11 cellular contexts compared by ENCODE assay signal in the genomic region with DNA sequence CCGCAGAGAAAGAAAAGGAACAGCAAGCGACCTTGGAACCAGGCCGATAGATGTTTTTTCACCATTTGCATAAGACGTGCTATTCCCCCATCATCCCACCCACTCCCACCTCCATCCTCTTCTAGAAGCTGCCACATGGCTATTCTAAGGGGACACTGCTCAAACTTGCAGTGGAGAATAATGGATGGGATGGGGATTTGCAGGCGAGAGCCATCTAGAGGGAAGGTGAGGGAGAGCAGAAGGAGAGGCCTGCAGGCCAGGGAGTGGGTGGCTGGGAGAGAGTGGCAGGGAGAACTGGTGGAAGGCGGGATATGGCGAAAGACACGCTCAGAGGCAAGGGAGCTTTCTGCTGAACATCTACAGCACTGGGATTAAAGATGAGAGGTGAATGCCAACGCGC.
DNase-seq lines count a peak whose midpoint lies in the region; ATAC-seq, FAIRE-seq and TF ChIP-seq lines count a peak whose summit lies in the region.
"Had no signal": no experiment of that assay in that cellular context is flagged by ENCODE, and none has a peak within 500 bp of the region (broad histone marks: within the 10 kb centered on the region; RNA-seq: fewer than 3 reads in every experiment).

No MANE protein-coding gene starts in this region.

- TF ChIP-seq POLR2A in HCT116 (IDR thresholded peaks at IDR 0.05; ENCODE audit: borderline replicate concordance, extremely low read depth, insufficient read depth, insufficient read length) (no peak), GM12892 (IDR thresholded peaks at IDR 0.05; ENCODE audit: low read depth, low read length) (no peak)

- peak; percentile 50 for TF ChIP-seq RAD21 in HCT116 (IDR thresholded peaks at IDR 0.05; ENCODE audit: low read depth)

- no peaks in the 10 kb centered on the region for H4K20me1 ChIP-seq in HCT116 (ENCODE audit: insufficient read depth)

- no peaks in the 10 kb centered on the region for H3K79me2 ChIP-seq in HCT116 (ENCODE audit: insufficient read depth, low read length)

- no peak overlapping the region for H3K4me3 ChIP-seq in HCT116 (replicated peaks in 1 of 2; ENCODE audit: low read depth in 1 of 2, low read length in 2 of 2)
- no peak overlapping the region for H3K4me3 ChIP-seq in CD8-positive, alpha-beta memory T cell (ENCODE audit: low read length)

- peaks cover 0 to 1% (median 0%) of the 10 kb centered on the region in 5 donors for H3K9me3 Mint-ChIP-seq in CD8-positive, alpha-beta memory T cell
- H3K9me3 Mint-ChIP-seq: CD14-positive monocyte had no signal

- ATAC-seq in HCT116 (peak; percentile 100), HG02938 (IDR thresholded peaks at IDR 0.05; ENCODE audit: unreplicated experiment) (no peak)
- ATAC-seq: activated CD4-positive, alpha-beta T cell treated with anti-CD3 and anti-CD28 coated beads for 36 hours had no signal

- no peaks in the 10 kb centered on the region for H3K4me1 Mint-ChIP-seq in CD8-positive, alpha-beta memory T cell
- H3K4me1 Mint-ChIP-seq: activated CD4-positive, alpha-beta T cell treated with anti-CD3 and anti-CD28 coated beads for 36 hours; CD14-positive monocyte had no signal

- peak; percentile 20 for TF ChIP-seq CTCF in AG09319 (IDR thresholded peaks at IDR 0.05; ENCODE audit: low read depth, low read length)
- peak; percentile 18 to 73 (median 70); a peak in 4 of 6 replicates for TF ChIP-seq CTCF in HCT116 (IDR thresholded peaks at IDR 0.05 in 2 of 3, conservative IDR thresholded peaks at IDR 0.05 in 1 of 3; ENCODE audit: borderline replicate concordance in 1 of 3, insufficient read depth in 1 of 3, low read depth in 2 of 3, low read length in 2 of 3)

- intact Hi-C loops in HCT116 (cut with micrococcal nuclease), result loop anchor here (1.0 kb wide), 1 partner anchor 138 kb away; no protein-coding TSS in a partner anchor

- no peaks in the 10 kb centered on the region for H3K36me3 ChIP-seq in HCT116 (ENCODE audit: control insufficient read depth in 1 of 2, insufficient read depth in 2 of 2, low read length in 2 of 2)
- no peaks in the 10 kb centered on the region for H3K36me3 ChIP-seq in CD8-positive, alpha-beta memory T cell (ENCODE audit: insufficient read depth, low read length)

- DNase-seq in AG09319 (ENCODE audit: extremely low read depth, low read depth), result no peak
- DNase-seq in HCT116 (ENCODE audit: low read depth, low spot score), result peak; percentile 23
- peak; percentile 43 for DNase-seq in SK-N-DZ (ENCODE audit: low spot score)
- DNase-seq in iPS DF 4.7 (ENCODE audit: extremely low read depth, low spot score), result peak; percentile 56
- no peak for DNase-seq in CD8-positive, alpha-beta memory T cell
- no peak for DNase-seq in GM12892 (ENCODE audit: insufficient read length)
- DNase-seq in GM19240 (ENCODE audit: insufficient read length, low spot score), result no peak
- DNase-seq: activated CD4-positive, alpha-beta T cell treated with anti-CD3 and anti-CD28 coated beads for 36 hours had no signal

- RAD21 ChIA-PET in HCT116 (lab: Charles Lee; ENCODE audit: low non-redundant PET in 1 of 2, low total read pairs in 2 of 2, uncharacterized antibody in 2 of 2, unreplicated experiment in 2 of 2), result interaction anchor here in 1 of 2 experiments (0.6 kb wide), 1 partner anchor 131 kb away, joined by 3 read pairs; no protein-coding TSS in a partner anchor

- POLR2A ChIA-PET in HCT116 (lab: Charles Lee), result no interaction called here
- POLR2A ChIA-PET in CD8-positive, alpha-beta memory T cell (lab: Charles Lee), result no interaction called here

- H3K27ac Mint-ChIP-seq in CD8-positive, alpha-beta memory T cell, result no peak overlapping the region
- H3K27ac Mint-ChIP-seq: activated CD4-positive, alpha-beta T cell treated with anti-CD3 and anti-CD28 coated beads for 36 hours; activated naive CD8-positive, alpha-beta T cell; CD14-positive monocyte had no signal

- H3K4me2 ChIP-seq in HCT116 (ENCODE audit: low read length), result no peak overlapping the region

- H3K9me2 ChIP-seq in HCT116 (ENCODE audit: insufficient read depth), result no peaks in the 10 kb centered on the region

- 0 out of 2 replicates have a peak, but pooled peaks cover 6% of the 10 kb centered on the region for H3K27me3 ChIP-seq in HCT116 (ENCODE audit: insufficient read depth, low read length)
- H3K27me3 ChIP-seq in CD8-positive, alpha-beta memory T cell (ENCODE audit: insufficient read depth, low read length, poor library complexity, severe bottlenecking), result no peaks in the 10 kb centered on the region

- H3K36me3 Mint-ChIP-seq in CD8-positive, alpha-beta memory T cell, result no peaks in the 10 kb centered on the region
- H3K36me3 Mint-ChIP-seq: activated naive CD8-positive, alpha-beta T cell; CD14-positive monocyte had no signal

- FAIRE-seq in GM12892 (lab: Jason Lieb, UNC), result no peak

- CTCF ChIA-PET in HCT116 (lab: Charles Lee), result interaction anchor here (0.8 to 1.3 kb wide), 4 partner anchors 9 to 137 kb away, joined by 3 to 4 read pairs (median 4); no protein-coding TSS in a partner anchor
- CTCF ChIA-PET in CD8-positive, alpha-beta memory T cell (lab: Charles Lee), result no interaction called here

- H3K4me1 ChIP-seq in HCT116 (ENCODE audit: control insufficient read depth in 1 of 2, insufficient read depth in 2 of 2, low read length in 2 of 2), result no peaks in the 10 kb centered on the region
- H3K4me1 ChIP-seq in CD8-positive, alpha-beta memory T cell (ENCODE audit: insufficient read depth, low read length), result no peaks in the 10 kb centered on the region

- H3K9ac ChIP-seq in HCT116 (ENCODE audit: low read length), result no peak overlapping the region

- no peak overlapping the region for H3K4me3 Mint-ChIP-seq in CD8-positive, alpha-beta memory T cell
- H3K4me3 Mint-ChIP-seq: activated CD4-positive, alpha-beta T cell treated with anti-CD3 and anti-CD28 coated beads for 36 hours; activated naive CD8-positive, alpha-beta T cell; CD14-positive monocyte had no signal

- no peaks in the 10 kb centered on the region for H3K9me3 ChIP-seq in HCT116 (ENCODE audit: control insufficient read depth in 1 of 2, insufficient read depth in 1 of 2, low read depth in 1 of 2, low read length in 2 of 2)
- H3K9me3 ChIP-seq in CD8-positive, alpha-beta memory T cell (ENCODE audit: low read length), result no peaks in the 10 kb centered on the region

- BruUV-seq in HCT116 (replicated peaks; lab: Mats Ljungman, UMichigan), result no TSS peak

- no peak overlapping the region for H3K27ac ChIP-seq in HCT116 (ENCODE audit: low read depth, low read length)
- no peak overlapping the region for H3K27ac ChIP-seq in CD8-positive, alpha-beta memory T cell (ENCODE audit: low read depth, low read length)

- H2AFZ ChIP-seq in HCT116 (ENCODE audit: low read depth, low read length, poor library complexity, severe bottlenecking), result peak overlapping the region; percentile 29

- peaks cover 0 to 3% of the 10 kb centered on the region in 2 donors for H3K27me3 Mint-ChIP-seq in CD8-positive, alpha-beta memory T cell
- H3K27me3 Mint-ChIP-seq: activated CD4-positive, alpha-beta T cell treated with anti-CD3 and anti-CD28 coated beads for 36 hours; activated naive CD8-positive, alpha-beta T cell had no signal

TF ChIP-seq in HCT116, 20 proteins besides CTCF, POLR2A, EP300 and RAD21 (continues in another document):
- TF ChIP-seq TCF7L2 (IDR thresholded peaks at IDR 0.05; ENCODE audit: borderline replicate concordance, extremely low read depth, insufficient read depth, insufficient read length), result no peak
- TF ChIP-seq ELF1 (IDR thresholded peaks at IDR 0.05; ENCODE audit: borderline replicate concordance, low read depth), result no peak
- no peak for TF ChIP-seq YY1 (IDR thresholded peaks at IDR 0.05; ENCODE audit: extremely low read depth, insufficient replicate concordance, low read depth, low read length)
- TF ChIP-seq EZH2phosphoT487 (IDR thresholded peaks at IDR 0.05; ENCODE audit: borderline replicate concordance), result no peak
- TF ChIP-seq JUND (IDR thresholded peaks at IDR 0.05), result no peak
- TF ChIP-seq, protein P1, sequence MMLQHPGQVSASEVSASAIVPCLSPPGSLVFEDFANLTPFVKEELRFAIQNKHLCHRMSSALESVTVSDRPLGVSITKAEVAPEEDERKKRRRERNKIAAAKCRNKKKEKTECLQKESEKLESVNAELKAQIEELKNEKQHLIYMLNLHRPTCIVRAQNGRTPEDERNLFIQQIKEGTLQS (IDR thresholded peaks at IDR 0.05), result no peak
- TF ChIP-seq POLR2AphosphoS5 (IDR thresholded peaks at IDR 0.05; ENCODE audit: low read depth, low read length), result no peak
- no peak for TF ChIP-seq SRF (IDR thresholded peaks at IDR 0.05; ENCODE audit: low read depth)
- no peak for TF ChIP-seq SIN3A (IDR thresholded peaks at IDR 0.05; ENCODE audit: low read depth)
- TF ChIP-seq, protein P2, sequence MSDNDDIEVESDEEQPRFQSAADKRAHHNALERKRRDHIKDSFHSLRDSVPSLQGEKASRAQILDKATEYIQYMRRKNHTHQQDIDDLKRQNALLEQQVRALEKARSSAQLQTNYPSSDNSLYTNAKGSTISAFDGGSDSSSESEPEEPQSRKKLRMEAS (IDR thresholded peaks at IDR 0.05), result no peak
- TF ChIP-seq CBX3 (IDR thresholded peaks at IDR 0.05; ENCODE audit: low read depth), result no peak
- TF ChIP-seq, protein P3, sequence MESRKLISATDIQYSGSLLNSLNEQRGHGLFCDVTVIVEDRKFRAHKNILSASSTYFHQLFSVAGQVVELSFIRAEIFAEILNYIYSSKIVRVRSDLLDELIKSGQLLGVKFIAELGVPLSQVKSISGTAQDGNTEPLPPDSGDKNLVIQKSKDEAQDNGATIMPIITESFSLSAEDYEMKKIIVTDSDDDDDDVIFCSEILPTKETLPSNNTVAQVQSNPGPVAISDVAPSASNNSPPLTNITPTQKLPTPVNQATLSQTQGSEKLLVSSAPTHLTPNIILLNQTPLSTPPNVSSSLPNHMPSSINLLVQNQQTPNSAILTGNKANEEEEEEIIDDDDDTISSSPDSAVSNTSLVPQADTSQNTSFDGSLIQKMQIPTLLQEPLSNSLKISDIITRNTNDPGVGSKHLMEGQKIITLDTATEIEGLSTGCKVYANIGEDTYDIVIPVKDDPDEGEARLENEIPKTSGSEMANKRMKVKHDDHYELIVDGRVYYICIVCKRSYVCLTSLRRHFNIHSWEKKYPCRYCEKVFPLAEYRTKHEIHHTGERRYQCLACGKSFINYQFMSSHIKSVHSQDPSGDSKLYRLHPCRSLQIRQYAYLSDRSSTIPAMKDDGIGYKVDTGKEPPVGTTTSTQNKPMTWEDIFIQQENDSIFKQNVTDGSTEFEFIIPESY (IDR thresholded peaks at IDR 0.05; ENCODE audit: extremely low read depth, insufficient replicate concordance, low read length), result no peak

Comparison
In these comparisons a context has a peak if more than half of its experiments do, and no peak if none do; other contexts are left out.
1. DNase-seq: peak in HCT116 (single experiment), SK-N-DZ (single experiment) and iPS DF 4.7 (single experiment); none in AG09319 (single experiment), CD8-positive, alpha-beta memory T cell (0 of 5), GM12892 (single experiment) and GM19240 (single experiment).